In the genomic region with DNA sequence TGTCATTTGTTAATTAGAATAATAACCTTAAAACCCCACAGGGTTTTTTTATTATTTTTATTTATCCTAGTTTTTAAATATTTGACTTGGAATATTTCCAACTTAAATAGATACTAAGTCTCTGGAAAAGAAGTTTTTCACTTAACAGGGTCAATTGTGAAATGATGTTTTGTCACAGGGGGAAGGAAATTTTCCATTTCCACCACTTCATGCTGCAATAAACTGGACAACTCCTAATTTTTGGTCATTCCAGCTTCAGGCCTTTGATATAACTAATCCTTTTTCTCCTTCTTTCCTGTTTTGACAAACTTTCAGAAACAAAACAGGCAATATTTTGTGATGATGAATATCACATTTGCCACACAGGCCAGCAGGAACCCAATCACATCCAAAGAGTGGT, we compare ENCODE assay signal across 24 cellular contexts. TPM values are rescaled to one million over a fixed set of nuclear protein-coding genes. Genes with fewer than 3 reads are reported as not detected.
DNase-seq lines count a peak whose midpoint lies in the region; ATAC-seq and TF ChIP-seq lines count a peak whose summit lies in the region.
"Had no signal": no experiment of that assay in that cellular context is flagged by ENCODE, and none has a peak within 500 bp of the region (broad histone marks: within the 10 kb centered on the region; RNA-seq: fewer than 3 reads in every experiment).

No MANE protein-coding gene starts in this region.

- POLR2A ChIA-PET in CD4-positive, alpha-beta T cell (lab: Charles Lee), result no interaction called here

- H3K4me3 Mint-ChIP-seq in CD4-positive, alpha-beta T cell, result no peak overlapping the region
- H3K4me3 Mint-ChIP-seq: B cell; CD4-positive, alpha-beta memory T cell; CD8-positive, alpha-beta memory T cell had no signal

- CTCF ChIA-PET in CD4-positive, alpha-beta T cell (lab: Charles Lee), result no interaction called here

- peaks cover 0 to 35% (median 11%) of the 10 kb centered on the region in 4 donors for H3K4me1 ChIP-seq in right lobe of liver
- H3K4me1 ChIP-seq: BLaER1 treated with 17β-estradiol and CSF1 and Interleukin-3, amounts not matched to agents 10 nM and 100 nM had no signal

- no peak overlapping the region for H3K4me3 ChIP-seq in right lobe of liver
- H3K4me3 ChIP-seq: A549; BLaER1 treated with 17β-estradiol and CSF1 and Interleukin-3, amounts not matched to agents 10 nM and 100 nM; GM12878 had no signal

- H3K27ac ChIP-seq in 22Rv1 (peak overlapping the region; percentile 32), VCaP (peak overlapping the region; percentile 4; the same call in 1 of the 2 replicates), right lobe of liver (peak overlapping the region in 2 of 3 donors; percentile 48 to 70)
- no peak overlapping the region for H3K27ac ChIP-seq in CD4-positive, alpha-beta T cell (ENCODE audit: low read depth, low read length)
- H3K27ac ChIP-seq: BLaER1 treated with 17β-estradiol and CSF1 and Interleukin-3, amounts not matched to agents 10 nM and 100 nM; C4-2B had no signal

- no peaks in the 10 kb centered on the region for H3K36me3 ChIP-seq in right lobe of liver
- H3K36me3 ChIP-seq: BLaER1 treated with 17β-estradiol and CSF1 and Interleukin-3, amounts not matched to agents 10 nM and 100 nM had no signal

- no peaks in the 10 kb centered on the region for H3K36me3 Mint-ChIP-seq in CD4-positive, alpha-beta T cell (ENCODE audit: low read depth)
- H3K36me3 Mint-ChIP-seq: CD4-positive, alpha-beta memory T cell; CD8-positive, alpha-beta memory T cell had no signal

- TF ChIP-seq POLR2A in right lobe of liver (IDR thresholded peaks at IDR 0.05), result no peak

- no peaks in the 10 kb centered on the region for H3K4me1 Mint-ChIP-seq in CD4-positive, alpha-beta T cell (ENCODE audit: low read depth)
- H3K4me1 Mint-ChIP-seq: B cell; CD8-positive, alpha-beta memory T cell had no signal

- H3K9me3 ChIP-seq in right lobe of liver, result peaks cover 0 to 3% (median 0%) of the 10 kb centered on the region in 4 donors
- H3K9me3 ChIP-seq in CD4-positive, alpha-beta T cell (ENCODE audit: control insufficient read depth, low read length), result no peaks in the 10 kb centered on the region

- intact Hi-C loops in right lobe of liver (cut with DNase I), result no loop called here
- intact Hi-C loops in CD4-positive, alpha-beta T cell (cut with DNase I, micrococcal nuclease), result no loop called here

- no peaks in the 10 kb centered on the region for H3K27me3 ChIP-seq in right lobe of liver
- H3K27me3 ChIP-seq in CD4-positive, alpha-beta T cell (ENCODE audit: control insufficient read depth, insufficient read depth, low read length), result no peaks in the 10 kb centered on the region
- H3K27me3 ChIP-seq: BLaER1 treated with 17β-estradiol and CSF1 and Interleukin-3, amounts not matched to agents 10 nM and 100 nM had no signal

- no peak for TF ChIP-seq CTCF in 22Rv1 (IDR thresholded peaks at IDR 0.05)
- TF ChIP-seq CTCF in VCaP (conservative IDR thresholded peaks at IDR 0.05), result no peak
- TF ChIP-seq CTCF in right lobe of liver (IDR thresholded peaks at IDR 0.05), result no peak
- TF ChIP-seq CTCF in CD4-positive, alpha-beta T cell (IDR thresholded peaks at IDR 0.05), result no peak

- no peak for DNase-seq in right lobe of liver
- no peak for DNase-seq in activated CD4-positive, alpha-beta T cell treated with anti-CD3 and anti-CD28 coated beads for 4 hours
- no peak for DNase-seq in CD4-positive, alpha-beta T cell
- DNase-seq: AML-193; CD4-positive, alpha-beta memory T cell; CD8-positive, alpha-beta memory T cell; COR-L47; DMS 273 treated with DMSO at 0.1 percent for 48 hours; DMS153; DMS53; DMS79; DND-41; EL; GDM1 had no signal

- peak; percentile 11 to 59 (median 26) for ATAC-seq in right lobe of liver
- ATAC-seq in CD4-positive, alpha-beta T cell (ENCODE audit: poor library complexity), result no peak
- ATAC-seq: A549, GM12878 had no signal

- peaks cover 5% of the 10 kb centered on the region for H3K9me3 Mint-ChIP-seq in CD4-positive, alpha-beta T cell

- no peaks in the 10 kb centered on the region for H3K27me3 Mint-ChIP-seq in CD4-positive, alpha-beta T cell
- H3K27me3 Mint-ChIP-seq: B cell; CD8-positive, alpha-beta memory T cell had no signal

- H3K27ac Mint-ChIP-seq in CD4-positive, alpha-beta T cell, result no peak overlapping the region
- H3K27ac Mint-ChIP-seq: B cell; CD4-positive, alpha-beta memory T cell; CD8-positive, alpha-beta memory T cell had no signal

RNA-seq across cellular contexts. Expression of gene UGT2B10, which starts 45.3 kb away (rescaled TPM):
- total RNA-seq in right lobe of liver, result 100 to 1,000 TPM in 4 of 6 experiments, 10 to 100 TPM in 2; 23.0 to 588 (median 201) TPM
- total RNA-seq in CD4-positive, alpha-beta T cell, result not detected
- total RNA-seq: A172; B cell; CD4-positive, alpha-beta memory T cell; CD8-positive, alpha-beta memory T cell; Daoy; G401; GM12878 had no signal

Comparison
In these comparisons a context has a peak if more than half of its experiments do, and no peak if none do; other contexts are left out.
1. RNA of gene UGT2B10, which starts 45.3 kb away (total RNA-seq): 23.0 to 588 TPM in right lobe of liver; not detected in CD4-positive, alpha-beta T cell; every median in the first group is over 10 times any median in the second.